1 cellular context compared by ENCODE assay signal in genomic region chr22:31488346-31488883, GRCh38.
TF ChIP-seq lines count a peak whose summit lies in the region.

No MANE protein-coding gene starts in this region.

TF ChIP-seq in WTC11, 78 proteins besides CTCF, POLR2A, EP300 and RAD21 (continued from another document):
- no peak for TF ChIP-seq PREB (CRISPR knock-in tag; IDR thresholded peaks at IDR 0.05; ENCODE audit: borderline replicate concordance)
- no peak for TF ChIP-seq NR3C1 (CRISPR knock-in tag; conservative IDR thresholded peaks at IDR 0.05; ENCODE audit: low read depth)
- no peak for TF ChIP-seq ZNF317 (CRISPR knock-in tag; IDR thresholded peaks at IDR 0.05; ENCODE audit: borderline replicate concordance, low read depth)
- TF ChIP-seq CBFB (CRISPR knock-in tag; IDR thresholded peaks at IDR 0.05; ENCODE audit: low read depth) = no peak
- no peak for TF ChIP-seq FOXP1 (CRISPR knock-in tag; IDR thresholded peaks at IDR 0.05; ENCODE audit: borderline replicate concordance)
- no peak for TF ChIP-seq ATF1 (CRISPR knock-in tag; IDR thresholded peaks at IDR 0.05)
